Comparison of ENCODE assay signal across 29 cellular contexts in genomic region chr10:121860810-121861209, GRCh38.
A peak's percentile ranks its signal among the peaks of the same experiment; 100 is the strongest.
DNase-seq lines count a peak whose midpoint lies in the region; ATAC-seq and TF ChIP-seq lines count a peak whose summit lies in the region.
"Had no signal": no experiment of that assay in that cellular context is flagged by ENCODE, and none has a peak within 500 bp of the region (broad histone marks: within the 10 kb centered on the region; RNA-seq: fewer than 3 reads in every experiment).

No MANE protein-coding gene starts in this region.

- no peaks in the 10 kb centered on the region for H3K4me1 ChIP-seq in PC-3 (ENCODE audit: insufficient read depth, low read length)
- H3K4me1 ChIP-seq: left lung, sigmoid colon, thyroid gland, uterus had no signal

- H3K27me3 ChIP-seq in PC-3 (ENCODE audit: low read length), result no peaks in the 10 kb centered on the region
- H3K27me3 ChIP-seq: left lung, sigmoid colon, thyroid gland had no signal

- H3K4me2 ChIP-seq in PC-3 (ENCODE audit: low read length), result no peak overlapping the region

- CTCF ChIA-PET in PC-3 (lab: Charles Lee), result no interaction called here

- peaks cover 11 to 24% (median 18%) of the 10 kb centered on the region in 5 experiments for H3K9me3 Mint-ChIP-seq in brain
- H3K9me3 Mint-ChIP-seq in HFFc6, result no peaks in the 10 kb centered on the region
- H3K9me3 Mint-ChIP-seq: central memory CD8-positive, alpha-beta T cell; effector memory CD8-positive, alpha-beta T cell had no signal

- no peaks in the 10 kb centered on the region for H3F3A ChIP-seq in PC-3 (ENCODE audit: low read length, unreplicated experiment)

- TF ChIP-seq CTCF in brain (conservative IDR thresholded peaks at IDR 0.05), result no peak
- no peak for TF ChIP-seq CTCF in HFFc6 (IDR thresholded peaks at IDR 0.05)
- TF ChIP-seq CTCF in PC-3 (conservative IDR thresholded peaks at IDR 0.05; ENCODE audit: low read depth, low read length), result no peak

- no peak for ATAC-seq in PC-3
- ATAC-seq in HG03175 (IDR thresholded peaks at IDR 0.05; ENCODE audit: unreplicated experiment), result no peak
- no peak for ATAC-seq in left lobe of liver
- ATAC-seq: effector memory CD8-positive, alpha-beta T cell; esophagus mucosa; left lung; SK-N-SH treated with all-trans-retinoic acid at 6 μM for 48 hours had no signal

- H4K20me1 ChIP-seq in PC-3 (ENCODE audit: low read length), result no peaks in the 10 kb centered on the region

- DNase-seq in NCI-H510A treated with DMSO at 0.1 percent for 48 hours (lab: John Stamatoyannopoulos, UW) (peak; percentile 20), NCI-H510A (lab: John Stamatoyannopoulos, UW) (no peak), NCI-H2227 (lab: John Stamatoyannopoulos, UW; ENCODE audit: unreplicated experiment) (peak; percentile 60), HFFc6 (no peak), PC-3 (no peak), left lobe of liver (ENCODE audit: low spot score) (no peak)
- DNase-seq: activated CD4-positive, alpha-beta memory T cell treated with anti-CD3 and anti-CD28 coated beads for 36 hours; activated CD4-positive, alpha-beta T cell treated with anti-CD3 and anti-CD28 coated beads for 1 hour; activated CD8-positive, alpha-beta memory T cell treated with anti-CD3 and anti-CD28 coated beads, Interleukin-2, amount 50 U/mL, for 4 hours; activated naive CD4-positive, alpha-beta T cell treated with Interleukin-2 at 50 U/mL for 16 hours; CD4-positive, alpha-beta memory T cell; effector memory CD8-positive, alpha-beta T cell; EL; glutamatergic neuron; GM23248; left lung; mesendoderm; NK-92 treated with Interleukin-12 subunit alpha and Interleukin-12 subunit beta, amount 100 ng/mL, for 24 hours; sigmoid colon; stimulated activated CD4-positive, alpha-beta T cell treated with anti-CD3 and anti-CD28 coated beads, Interleukin-12 subunit alpha, Interleukin-12 subunit beta, amount 100 ng/mL, for 4 hours; stimulated activated CD4-positive, alpha-beta T cell treated with anti-CD3 and anti-CD28 coated beads, Interleukin-2, amount 100 ng/mL, for 48 hours; thyroid gland; uterus had no signal

- POLR2A ChIA-PET in PC-3 (lab: Charles Lee; ENCODE audit: unreplicated experiment), result no interaction called here

- no peak overlapping the region for H2AFZ ChIP-seq in PC-3 (ENCODE audit: low read length)
- H2AFZ ChIP-seq: GM23248 had no signal

- BruUV-seq in PC-3 (replicated peaks; lab: Mats Ljungman, UMichigan), result no TSS peak

- no peaks in the 10 kb centered on the region for H3K9me3 ChIP-seq in PC-3 (ENCODE audit: low read length)
- H3K9me3 ChIP-seq: left lung, sigmoid colon, thyroid gland, uterus had no signal

- peak overlapping the region in 3 of 5 experiments; percentile 7 to 51 (median 18) for H3K4me3 Mint-ChIP-seq in brain
- H3K4me3 Mint-ChIP-seq in HFFc6, result no peak overlapping the region
- H3K4me3 Mint-ChIP-seq: activated CD4-positive, alpha-beta memory T cell treated with anti-CD3 and anti-CD28 coated beads for 36 hours; CD4-positive, alpha-beta memory T cell; central memory CD8-positive, alpha-beta T cell; effector memory CD8-positive, alpha-beta T cell; T-helper 1 cell treated with Interleukin-12 subunit alpha and Interleukin-12 subunit beta and Interleukin-4 antibody, amounts not matched to agents 30 μg/mL and 1 μg/mL, for 36 hours had no signal

- H3K27ac ChIP-seq in PC-3 (ENCODE audit: low read length), result no peak overlapping the region
- H3K27ac ChIP-seq: GM23248, left lung, sigmoid colon, thyroid gland, uterus had no signal

- no peaks in the 10 kb centered on the region for H3K36me3 ChIP-seq in PC-3 (ENCODE audit: low read depth, low read length)
- H3K36me3 ChIP-seq: uterus had no signal

- no peak overlapping the region for H3K4me3 ChIP-seq in PC-3 (ENCODE audit: low read length)
- H3K4me3 ChIP-seq: GM23248, left lung, sigmoid colon, thyroid gland, uterus had no signal

- H3K9me2 ChIP-seq in PC-3 (replicated peaks; ENCODE audit: low read length), result no peaks in the 10 kb centered on the region

- H3K27ac Mint-ChIP-seq in brain (peak overlapping the region in 4 of 5 experiments; percentile 68 to 83 (median 73)), HFFc6 (no peak overlapping the region)
- H3K27ac Mint-ChIP-seq: activated CD4-positive, alpha-beta memory T cell treated with anti-CD3 and anti-CD28 coated beads for 36 hours; CD4-positive, alpha-beta memory T cell; T-helper 1 cell treated with Interleukin-12 subunit alpha and Interleukin-12 subunit beta and Interleukin-4 antibody, amounts not matched to agents 30 μg/mL and 1 μg/mL, for 36 hours had no signal

- H3K27me3 Mint-ChIP-seq in brain, result no peaks in the 10 kb centered on the region
- H3K27me3 Mint-ChIP-seq in HFFc6 (ENCODE audit: insufficient read depth), result peaks cover 2% of the 10 kb centered on the region; the same call in 1 of the 2 replicates
- H3K27me3 Mint-ChIP-seq: activated CD4-positive, alpha-beta memory T cell treated with anti-CD3 and anti-CD28 coated beads for 36 hours; CD4-positive, alpha-beta memory T cell; central memory CD8-positive, alpha-beta T cell; effector memory CD8-positive, alpha-beta T cell had no signal

- H3K36me3 Mint-ChIP-seq in brain (peaks cover 82% of the 10 kb centered on the region), HFFc6 (ENCODE audit: low read depth) (peaks cover 18% of the 10 kb centered on the region)

- H3K4me1 Mint-ChIP-seq in brain (peaks cover 21% of the 10 kb centered on the region), HFFc6 (ENCODE audit: low read depth) (no peaks in the 10 kb centered on the region)

- no peaks in the 10 kb centered on the region for H3K79me2 ChIP-seq in PC-3 (ENCODE audit: low read length)

- intact Hi-C loops in PC-3 (cut with micrococcal nuclease), result no loop called here

- no peak overlapping the region for H3K9ac ChIP-seq in PC-3 (ENCODE audit: low read length)
- H3K9ac ChIP-seq: GM23248 had no signal

Comparison
In these comparisons a context has a peak if more than half of its experiments do, and no peak if none do; other contexts are left out.
1. DNase-seq: peak in NCI-H510A treated with DMSO at 0.1 percent for 48 hours (single experiment) and NCI-H2227 (single experiment); none in NCI-H510A (single experiment), HFFc6 (single experiment), PC-3 (single experiment) and left lobe of liver (single experiment).